Comparison of ENCODE assay signal across 18 cellular contexts in genomic region chr18:13131241-13131640, GRCh38.
A peak's percentile ranks its signal among the peaks of the same experiment; 100 is the strongest.
DNase-seq lines count a peak whose midpoint lies in the region; ATAC-seq and TF ChIP-seq lines count a peak whose summit lies in the region.
"Had no signal": no experiment of that assay in that cellular context is flagged by ENCODE, and none has a peak within 500 bp of the region (broad histone marks: within the 10 kb centered on the region; RNA-seq: fewer than 3 reads in every experiment).

No MANE protein-coding gene starts in this region.

- no peak for TF ChIP-seq POLR2A in prostate gland (IDR thresholded peaks at IDR 0.05)

- POLR2A ChIA-PET in CD4-positive, alpha-beta memory T cell (lab: Charles Lee; ENCODE audit: partially characterized antibody): no interaction called here

- H3K27me3 ChIP-seq in BLaER1: peaks cover 8% of the 10 kb centered on the region; the same call in 1 of the 2 replicates
- H3K27me3 ChIP-seq in CD4-positive, alpha-beta memory T cell (ENCODE audit: insufficient read depth, low read length): no peaks in the 10 kb centered on the region
- H3K27me3 ChIP-seq in prostate gland (replicated peaks; ENCODE audit: insufficient read depth): no peaks in the 10 kb centered on the region

- H3K4me1 ChIP-seq in BLaER1: peaks cover 30% of the 10 kb centered on the region
- H3K4me1 ChIP-seq in CD4-positive, alpha-beta memory T cell (ENCODE audit: insufficient read depth, low read length): peaks cover 6% of the 10 kb centered on the region
- no peaks in the 10 kb centered on the region for H3K4me1 ChIP-seq in prostate gland (replicated peaks)

- intact Hi-C loops in CD4-positive, alpha-beta memory T cell (cut with micrococcal nuclease): no loop called here
- intact Hi-C loops in prostate gland (cut with DNase I): no loop called here

- 93% methylated on average over 8 of the region's 8 CpGs for WGBS in prostate gland

- peaks cover 9 to 17% (median 14%) of the 10 kb centered on the region in 4 donors for H3K4me1 Mint-ChIP-seq in CD4-positive, alpha-beta memory T cell
- peaks cover 19% of the 10 kb centered on the region for H3K4me1 Mint-ChIP-seq in T-helper 17 cell
- H3K4me1 Mint-ChIP-seq: GM23338 had no signal

- peaks cover 8 to 12% of the 10 kb centered on the region in 2 donors for H3K36me3 Mint-ChIP-seq in CD4-positive, alpha-beta memory T cell
- peaks cover 4% of the 10 kb centered on the region for H3K36me3 Mint-ChIP-seq in T-helper 17 cell (ENCODE audit: low read depth)

- H3K9me3 ChIP-seq in BLaER1 (peaks cover 19% of the 10 kb centered on the region; the same call in 1 of the 2 replicates), T-helper 17 cell (ENCODE audit: control insufficient read depth, low read length, poor library complexity, severe bottlenecking) (no peaks in the 10 kb centered on the region), prostate gland (no peaks in the 10 kb centered on the region)
- no peaks in the 10 kb centered on the region for H3K9me3 ChIP-seq in CD4-positive, alpha-beta memory T cell (ENCODE audit: control insufficient read depth in 1 of 2, low read length in 2 of 2)

- H3K27ac ChIP-seq in BLaER1 (no peak overlapping the region), prostate gland (no peak overlapping the region)
- no peak overlapping the region for H3K27ac ChIP-seq in CD4-positive, alpha-beta memory T cell (ENCODE audit: low read depth, low read length)

- no peak overlapping the region for H3K4me3 Mint-ChIP-seq in CD4-positive, alpha-beta memory T cell
- no peak overlapping the region for H3K4me3 Mint-ChIP-seq in T-helper 17 cell
- H3K4me3 Mint-ChIP-seq: B cell, CD14-positive monocyte, GM23338 had no signal

- no peaks in the 10 kb centered on the region for H3K27me3 Mint-ChIP-seq in CD4-positive, alpha-beta memory T cell
- H3K27me3 Mint-ChIP-seq in T-helper 17 cell: no peaks in the 10 kb centered on the region
- H3K27me3 Mint-ChIP-seq: B cell had no signal

- CTCF ChIA-PET in CD4-positive, alpha-beta memory T cell (lab: Charles Lee; ENCODE audit: partially characterized antibody): interaction anchor here (1.1 kb wide), 1 partner anchor 85 kb away, joined by 4 read pairs; no protein-coding TSS in a partner anchor

- peaks cover 34% of the 10 kb centered on the region for H3K36me3 ChIP-seq in BLaER1
- no peaks in the 10 kb centered on the region for H3K36me3 ChIP-seq in CD4-positive, alpha-beta memory T cell (ENCODE audit: insufficient read depth, low read length)
- H3K36me3 ChIP-seq in prostate gland: no peaks in the 10 kb centered on the region

- H4K20me1 ChIP-seq in BLaER1: no peaks in the 10 kb centered on the region

- no peak overlapping the region for H3K9ac ChIP-seq in BLaER1

- peak overlapping the region in 4 of 7 donors; percentile 17 to 82 (median 68) for H3K27ac Mint-ChIP-seq in CD4-positive, alpha-beta memory T cell
- H3K27ac Mint-ChIP-seq in T-helper 17 cell: peak overlapping the region; percentile 12
- H3K27ac Mint-ChIP-seq: B cell, GM23338 had no signal

- DNase-seq in CD4-positive, alpha-beta memory T cell: no peak
- DNase-seq in T-helper 17 cell (no peak), foreskin melanocyte (peak; percentile 94), NCI-H2171 treated with DMSO at 0.1 percent for 48 hours (lab: John Stamatoyannopoulos, UW) (no peak), COLO668 (lab: John Stamatoyannopoulos, UW; ENCODE audit: unreplicated experiment) (no peak), prostate gland (ENCODE audit: low spot score) (no peak)
- no peak for DNase-seq in effector CD4-positive, alpha-beta T cell
- DNase-seq: ACHN, COR-L47, DMS153, DMS79 treated with DMSO at 0.1 percent for 48 hours, GDM1, H7 had no signal

- no peak for ATAC-seq in T-helper 17 cell
- ATAC-seq: GM23338, HepG2 had no signal

- H3K4me3 ChIP-seq in BLaER1 (no peak overlapping the region), prostate gland (no peak overlapping the region)
- H3K4me3 ChIP-seq in CD4-positive, alpha-beta memory T cell (ENCODE audit: low read length in 2 of 2): no peak overlapping the region
- H3K4me3 ChIP-seq: GM23338 had no signal

- peak overlapping the region; percentile 38 for H3K4me2 ChIP-seq in BLaER1
- H3K4me2 ChIP-seq: GM23338 had no signal

- TF ChIP-seq CTCF in prostate gland (IDR thresholded peaks at IDR 0.05): no peak

- no peaks in the 10 kb centered on the region for H3K9me3 Mint-ChIP-seq in CD4-positive, alpha-beta memory T cell
